ENCODE assay signal across 8 cellular contexts in the genomic region with DNA sequence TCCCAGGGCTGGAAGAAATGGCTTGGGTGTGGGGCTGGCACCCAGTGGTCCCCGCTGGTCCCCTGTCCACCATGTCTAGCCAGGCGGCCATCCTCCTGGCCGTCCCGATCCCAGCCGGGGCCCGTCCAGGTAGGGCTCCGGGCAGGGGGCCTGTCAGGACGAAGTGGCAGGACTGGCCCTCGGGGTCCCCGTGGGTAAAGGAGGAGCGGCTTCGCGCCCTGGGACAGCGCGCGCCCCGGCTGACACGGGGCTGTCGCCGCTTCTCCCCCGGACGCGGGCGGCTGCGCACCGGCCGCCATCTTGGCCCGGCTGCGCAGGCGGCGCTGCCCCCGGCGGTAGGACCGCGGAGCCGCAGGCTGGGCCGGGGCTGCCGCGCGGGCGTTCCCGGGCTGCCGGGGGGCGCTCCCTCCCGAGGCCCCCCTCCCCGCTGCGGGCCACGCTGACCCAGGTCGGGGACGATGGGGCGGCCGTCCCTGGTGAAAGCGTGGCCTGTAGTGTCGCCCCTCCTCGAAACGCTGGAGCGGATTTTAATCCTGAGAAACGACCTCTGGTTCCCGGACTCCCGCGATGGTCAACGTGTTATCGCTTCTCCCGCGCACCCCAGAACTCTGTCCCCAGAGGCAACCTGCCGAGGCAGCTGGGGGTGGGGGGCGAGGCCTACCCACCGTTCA.
DNase-seq lines count a peak whose midpoint lies in the region; ATAC-seq and TF ChIP-seq lines count a peak whose summit lies in the region.

No MANE protein-coding gene starts in this region.

- H3K36me3 ChIP-seq in liver (ENCODE audit: control insufficient read depth in 4 of 4, insufficient read depth in 3 of 4, low read depth in 1 of 4, low read length in 3 of 4): no peaks in the 10 kb centered on the region

- peak; percentile 67 for DNase-seq in NCI-H748 (lab: John Stamatoyannopoulos, UW; ENCODE audit: unreplicated experiment)
- no peak for DNase-seq in NCI-H748 treated with DMSO at 0.1 percent for 48 hours (lab: John Stamatoyannopoulos, UW)
- peak; percentile 28 for DNase-seq in NCI-H2227 treated with DMSO at 0.1 percent for 48 hours (lab: John Stamatoyannopoulos, UW)
- DNase-seq in DMS114 treated with DMSO at 0.1 percent for 48 hours (lab: John Stamatoyannopoulos, UW; ENCODE audit: unreplicated experiment): no peak

- no peaks in the 10 kb centered on the region for H3K9me3 ChIP-seq in liver (ENCODE audit: control insufficient read depth in 4 of 4, low read length in 3 of 4)

- peak in 1 of 2 donors; percentile 8 for TF ChIP-seq RAD21 in liver (IDR thresholded peaks at IDR 0.05)

- TF ChIP-seq CTCF in liver (IDR thresholded peaks at IDR 0.05; ENCODE audit: low read depth, low read length, missing input control): peak; percentile 48

- 1% methylated on average over 59 of the region's 68 CpGs for whole genome bisulfite sequencing in liver

- peak overlapping the region in 2 of 3 donors; percentile 54 to 67 for H3K4me3 ChIP-seq in liver (ENCODE audit: low read depth in 1 of 3, low read length in 3 of 3)

- peaks cover 5 to 40% (median 14%) of the 10 kb centered on the region in 4 donors for H3K4me1 ChIP-seq in liver (ENCODE audit: control insufficient read depth in 4 of 4, insufficient read depth in 4 of 4, low read length in 3 of 4)

- H3K27ac ChIP-seq in cingulate gyrus (ENCODE audit: low read depth, low read length): peak overlapping the region; percentile 60
- H3K27ac ChIP-seq in liver (ENCODE audit: low read depth in 1 of 2, low read length in 2 of 2): peak overlapping the region; percentile 57 to 76
- peak overlapping the region; percentile 63 for H3K27ac ChIP-seq in temporal lobe (ENCODE audit: low read depth, low read length)

- no peak for ATAC-seq in GM18868 (IDR thresholded peaks at IDR 0.05; ENCODE audit: unreplicated experiment)

- no peaks in the 10 kb centered on the region for H3K27me3 ChIP-seq in liver (ENCODE audit: control insufficient read depth in 4 of 4, insufficient read depth in 4 of 4, low read length in 3 of 4)

- H3K9ac ChIP-seq in liver (ENCODE audit: low read depth in 1 of 2, low read length in 2 of 2): peak overlapping the region; percentile 53 to 67

TF ChIP-seq in liver, 16 proteins besides CTCF, POLR2A, EP300 and RAD21:
- TF ChIP-seq YY1 (IDR thresholded peaks at IDR 0.05) (peak; percentile 41), FOXA1 (IDR thresholded peaks at IDR 0.05) (no peak)

Comparison
In these comparisons a context has a peak if more than half of its experiments do, and no peak if none do; other contexts are left out.
1. DNase-seq: peak in NCI-H748 (single experiment) and NCI-H2227 treated with DMSO at 0.1 percent for 48 hours (single experiment); none in NCI-H748 treated with DMSO at 0.1 percent for 48 hours (single experiment) and DMS114 treated with DMSO at 0.1 percent for 48 hours (single experiment).
2. Peak in every context shown above with its lines, with median percentiles within 50 percentile points of each other: H3K27ac ChIP-seq.